Comparison of ENCODE assay signal across 10 cellular contexts in the genomic region with DNA sequence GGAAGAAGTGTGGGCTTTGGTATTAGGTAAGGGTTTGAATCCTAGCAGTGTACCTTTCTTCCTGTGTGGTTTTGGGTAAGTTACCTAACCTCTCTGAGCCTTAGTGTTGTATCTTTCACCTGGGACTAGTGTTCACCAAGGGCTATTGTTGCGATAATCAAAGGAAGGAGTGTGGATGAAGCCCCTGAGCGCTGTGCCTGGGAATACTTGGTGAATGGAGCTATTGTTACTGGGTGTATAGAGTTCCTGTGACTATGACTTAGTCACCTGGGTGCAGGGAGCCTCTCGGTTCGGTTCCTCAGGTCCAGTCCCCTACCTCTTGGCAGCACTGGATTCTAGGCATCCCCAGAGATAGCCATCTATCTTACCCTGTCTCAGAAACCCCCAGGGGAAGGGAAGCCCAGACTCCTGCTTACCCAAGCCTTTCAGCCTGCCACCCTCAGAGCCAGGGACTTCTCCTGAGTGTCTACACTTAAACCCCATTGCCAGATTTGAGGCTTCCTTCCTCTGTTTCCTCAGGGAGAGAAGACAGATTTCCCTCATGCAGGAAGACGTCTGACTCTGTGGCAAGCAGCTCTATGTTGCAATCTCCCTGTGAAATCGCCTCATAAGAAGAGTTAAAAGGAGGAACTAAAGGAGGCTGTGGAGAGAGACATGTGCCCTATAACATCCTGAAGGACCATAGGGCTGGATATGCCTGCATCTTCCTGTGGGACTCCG.
DNase-seq lines count a peak whose midpoint lies in the region; TF ChIP-seq lines count a peak whose summit lies in the region.
"Had no signal": no experiment of that assay in that cellular context is flagged by ENCODE, and none has a peak within 500 bp of the region (broad histone marks: within the 10 kb centered on the region; RNA-seq: fewer than 3 reads in every experiment).

No MANE protein-coding gene starts in this region.

- no peaks in the 10 kb centered on the region for H4K20me1 ChIP-seq in PC-9 (ENCODE audit: insufficient read depth)

- intact Hi-C loops in PC-9 (cut with micrococcal nuclease; ENCODE audit: unreplicated experiment): no loop called here

- DNase-seq in HCEC 1CT (peak; percentile 44), SKM-1 treated with dmso at 0.1 percent for 144 hours (lab: John Stamatoyannopoulos, UW; ENCODE audit: unreplicated experiment) (peak; percentile 96), foreskin fibroblast (peak; percentile 50 to 72), PC-9 (no peak), NCI-H1436 (lab: John Stamatoyannopoulos, UW) (no peak)
- peak; percentile 10 for DNase-seq in stimulated activated CD8-positive, alpha-beta memory T cell treated with anti-CD3 and anti-CD28 coated beads, Interleukin-4, amount 100 ng/mL, for 48 hours
- no peak for DNase-seq in stimulated activated CD4-positive, alpha-beta T cell treated with anti-CD3 and anti-CD28 coated beads, Interleukin-4, amount 100 ng/mL, for 4 hours
- DNase-seq: central memory CD4-positive, alpha-beta T cell; DMS 273 treated with DMSO at 0.1 percent for 48 hours; NCI-H1105 had no signal

- H3K4me1 ChIP-seq in PC-9 (replicated peaks; ENCODE audit: insufficient read depth): no peaks in the 10 kb centered on the region

- H2AFZ ChIP-seq in PC-9: no peak overlapping the region

- H3K9me3 ChIP-seq in PC-9 (ENCODE audit: insufficient read depth, low read depth): no peaks in the 10 kb centered on the region

- POLR2A ChIA-PET in PC-9 (lab: Charles Lee; ENCODE audit: unreplicated experiment): interaction anchor here (0.5 kb wide), 1 partner anchor 207 kb away, joined by 3 read pairs; no protein-coding TSS in a partner anchor

- no peaks in the 10 kb centered on the region for H3F3A ChIP-seq in PC-9 (ENCODE audit: insufficient read depth, low read depth)

- H3K4me3 ChIP-seq in foreskin fibroblast (ENCODE audit: low read depth in 1 of 2, low read length in 2 of 2) (no peak overlapping the region), PC-9 (no peak overlapping the region)

- H3K79me2 ChIP-seq in PC-9 (ENCODE audit: low read depth): no peaks in the 10 kb centered on the region

- no peaks in the 10 kb centered on the region for H3K27me3 ChIP-seq in PC-9 (ENCODE audit: insufficient read depth, low read depth)

- H3K4me2 ChIP-seq in PC-9: no peak overlapping the region

- H3K9me2 ChIP-seq in PC-9 (ENCODE audit: insufficient read depth): no peaks in the 10 kb centered on the region

- TF ChIP-seq CTCF in foreskin fibroblast (IDR thresholded peaks at IDR 0.05; ENCODE audit: low read depth, low read length): no peak
- no peak for TF ChIP-seq CTCF in PC-9 (conservative IDR thresholded peaks at IDR 0.05)

- CTCF ChIA-PET in PC-9 (lab: Charles Lee): no interaction called here

- H3K36me3 ChIP-seq in PC-9 (ENCODE audit: low read depth): no peaks in the 10 kb centered on the region

- BruUV-seq in PC-9 (replicated peaks; lab: Mats Ljungman, UMichigan): no TSS peak

- H3K27ac ChIP-seq in PC-9: no peak overlapping the region

Comparison
In these comparisons a context has a peak if more than half of its experiments do, and no peak if none do; other contexts are left out.
1. DNase-seq: peak in HCEC 1CT (single experiment), SKM-1 treated with dmso at 0.1 percent for 144 hours (single experiment), foreskin fibroblast (2 of 2) and stimulated activated CD8-positive, alpha-beta memory T cell treated with anti-CD3 and anti-CD28 coated beads, Interleukin-4, amount 100 ng/mL, for 48 hours (single experiment); none in stimulated activated CD4-positive, alpha-beta T cell treated with anti-CD3 and anti-CD28 coated beads, Interleukin-4, amount 100 ng/mL, for 4 hours (0 of 2), PC-9 (0 of 2) and NCI-H1436 (single experiment).